ENCODE assay signal across 33 cellular contexts in the genomic region with DNA sequence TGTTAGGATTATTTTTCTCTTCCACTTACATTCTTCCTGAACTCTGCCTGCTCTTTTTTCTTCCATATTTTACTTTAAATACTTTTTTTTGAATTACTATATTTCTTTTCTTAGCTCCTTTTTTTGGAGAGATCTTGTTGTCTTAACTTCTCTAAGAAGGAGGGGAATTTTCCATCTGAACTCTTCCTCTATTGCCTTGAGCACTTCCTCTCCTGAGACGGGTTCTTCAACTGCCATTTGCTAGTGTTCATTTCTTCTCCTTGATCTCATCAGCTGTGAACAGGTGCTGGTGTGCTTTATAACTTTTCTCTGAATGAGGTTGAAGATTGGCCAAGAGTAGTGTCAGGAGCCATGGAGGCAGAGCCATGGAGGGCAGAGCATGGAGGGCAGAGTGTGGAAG. TPM values are rescaled to one million over a fixed set of nuclear protein-coding genes. Genes with fewer than 3 reads are reported as not detected.
"Had no signal": no experiment of that assay in that cellular context is flagged by ENCODE, and none has a peak within 500 bp of the region (broad histone marks: within the 10 kb centered on the region; RNA-seq: fewer than 3 reads in every experiment).

No MANE protein-coding gene starts in this region.

- H3K9me3 Mint-ChIP-seq: activated CD4-positive, alpha-beta memory T cell treated with anti-CD3 and anti-CD28 coated beads for 36 hours; activated naive CD4-positive, alpha-beta T cell treated with anti-CD3 and anti-CD28 coated beads for 36 hours; activated naive CD8-positive, alpha-beta T cell treated with anti-CD3 and anti-CD28 coated beads for 36 hours; activated T-helper 1 cell treated with anti-CD3 and anti-CD28 coated beads, Interleukin-12 subunit alpha, Interleukin-12 subunit beta, Interleukin-2, Interleukin-4 antibody, amounts not matched to agents 30 ng/mL and 10 ng/mL and 1 ng/mL, durations not matched to agents 14 hours and 24 hours and 36 hours had no signal

- H3K27ac Mint-ChIP-seq: activated CD4-positive, alpha-beta memory T cell treated with anti-CD3 and anti-CD28 coated beads for 36 hours; activated naive CD4-positive, alpha-beta T cell treated with anti-CD3 and anti-CD28 coated beads for 36 hours; activated naive CD8-positive, alpha-beta T cell treated with anti-CD3 and anti-CD28 coated beads for 36 hours; activated T-helper 1 cell treated with anti-CD3 and anti-CD28 coated beads, Interleukin-12 subunit alpha, Interleukin-12 subunit beta, Interleukin-2, Interleukin-4 antibody, amounts not matched to agents 30 ng/mL and 10 ng/mL and 1 ng/mL, durations not matched to agents 14 hours and 24 hours and 36 hours had no signal

- H3K27me3 Mint-ChIP-seq: activated naive CD8-positive, alpha-beta T cell treated with anti-CD3 and anti-CD28 coated beads for 36 hours had no signal

- H3K4me3 Mint-ChIP-seq: activated B cell treated with CpG ODN at 0.5 μM for 24 hours; activated CD4-positive, alpha-beta memory T cell treated with anti-CD3 and anti-CD28 coated beads for 36 hours; activated naive CD4-positive, alpha-beta T cell treated with anti-CD3 and anti-CD28 coated beads for 36 hours; activated naive CD8-positive, alpha-beta T cell treated with anti-CD3 and anti-CD28 coated beads for 36 hours; activated T-cell treated with anti-CD3 and anti-CD28 coated beads, Interleukin-2, amount 50 U/mL, for 4 hours; activated T-helper 1 cell treated with anti-CD3 and anti-CD28 coated beads, Interleukin-12 subunit alpha, Interleukin-12 subunit beta, Interleukin-2, Interleukin-4 antibody, amounts not matched to agents 30 ng/mL and 10 ng/mL and 1 ng/mL, durations not matched to agents 14 hours and 24 hours and 36 hours had no signal

- DNase-seq: activated B cell treated with CpG ODN at 0.5 μM for 24 hours; activated CD4-positive, alpha-beta memory T cell treated with anti-CD3 and anti-CD28 coated beads for 36 hours; activated CD4-positive, alpha-beta T cell treated with anti-CD3 and anti-CD28 coated beads for 4 hours; activated CD4-positive, alpha-beta T cell treated with anti-CD3 and anti-CD28 coated beads, Interleukin-2, amount 50 U/mL, for 1 hour; activated CD4-positive, CD25-positive, alpha-beta regulatory T cell treated with anti-CD3 and anti-CD28 coated beads, Interleukin-2, amount 50 U/mL, for 72 hours; activated CD8-positive, alpha-beta memory T cell treated with anti-CD3 and anti-CD28 coated beads, Interleukin-2, amount 50 U/mL, for 4 hours; activated gamma-delta T cell treated with Interleukin-2 at 50 U/mL for 16 hours; activated naive CD4-positive, alpha-beta T cell treated with anti-CD3 and anti-CD28 coated beads for 36 hours; activated naive CD8-positive, alpha-beta T cell treated with anti-CD3 and anti-CD28 coated beads for 36 hours; activated T-cell treated with anti-CD3 and anti-CD28 coated beads for 4 hours; activated T-cell treated with anti-CD3 and anti-CD28 coated beads, Interleukin-2, amount 50 U/mL, for 4 hours; amniotic stem cell; brain microvascular endothelial cell; central memory CD4-positive, alpha-beta T cell; NCI-H1092 treated with DMSO at 0.1 percent for 48 hours; NCI-H1417; NCI-H146; NCI-H187; NCI-H2029 treated with DMSO at 0.1 percent for 48 hours; NCI-H2107; NCI-H2171; NCI-H510A; NCI-H526 treated with DMSO at 0.1 percent for 48 hours; Right ventricle myocardium superior; SW 1271; T-helper 1 cell; T-helper 2 cell; T-helper 9 cell had no signal

- H3K36me3 Mint-ChIP-seq: activated CD4-positive, alpha-beta memory T cell treated with anti-CD3 and anti-CD28 coated beads for 36 hours; activated naive CD8-positive, alpha-beta T cell treated with anti-CD3 and anti-CD28 coated beads for 36 hours had no signal

- ATAC-seq: activated T-cell treated with anti-CD3 and anti-CD28 coated beads, Interleukin-2, amount 50 U/mL, for 4 hours had no signal

RNA-seq across cellular contexts. Expression of gene CD300LD, which starts 15.1 kb away (rescaled TPM):
- total RNA-seq: activated B cell treated with CpG ODN at 0.5 μM for 24 hours; activated CD4-positive, alpha-beta memory T cell treated with anti-CD3 and anti-CD28 coated beads for 36 hours; activated naive CD4-positive, alpha-beta T cell treated with anti-CD3 and anti-CD28 coated beads for 36 hours; activated naive CD8-positive, alpha-beta T cell treated with anti-CD3 and anti-CD28 coated beads for 36 hours; activated T-cell treated with anti-CD3 and anti-CD28 coated beads, Interleukin-2, amount 50 U/mL, for 4 hours; activated T-helper 1 cell treated with anti-CD3 and anti-CD28 coated beads, Interleukin-12 subunit alpha, Interleukin-12 subunit beta, Interleukin-2, Interleukin-4 antibody, amounts not matched to agents 30 ng/mL and 10 ng/mL and 1 ng/mL, durations not matched to agents 14 hours and 24 hours and 36 hours; aorta; cerebellum; M059J; OCI-LY7; Right ventricle myocardium superior had no signal

RNA-seq across cellular contexts. Expression of gene CD300E, which starts 16.3 kb away (rescaled TPM):
- total RNA-seq: activated CD4-positive, alpha-beta memory T cell treated with anti-CD3 and anti-CD28 coated beads for 36 hours; activated naive CD4-positive, alpha-beta T cell treated with anti-CD3 and anti-CD28 coated beads for 36 hours; activated naive CD8-positive, alpha-beta T cell treated with anti-CD3 and anti-CD28 coated beads for 36 hours; activated T-cell treated with anti-CD3 and anti-CD28 coated beads, Interleukin-2, amount 50 U/mL, for 4 hours; activated T-helper 1 cell treated with anti-CD3 and anti-CD28 coated beads, Interleukin-12 subunit alpha, Interleukin-12 subunit beta, Interleukin-2, Interleukin-4 antibody, amounts not matched to agents 30 ng/mL and 10 ng/mL and 1 ng/mL, durations not matched to agents 14 hours and 24 hours and 36 hours; cerebellum; M059J; OCI-LY7 had no signal

RNA-seq across cellular contexts. Expression of gene CD300H, which starts 39.9 kb away (rescaled TPM):
- total RNA-seq: activated B cell treated with CpG ODN at 0.5 μM for 24 hours; activated CD4-positive, alpha-beta memory T cell treated with anti-CD3 and anti-CD28 coated beads for 36 hours; activated naive CD4-positive, alpha-beta T cell treated with anti-CD3 and anti-CD28 coated beads for 36 hours; activated naive CD8-positive, alpha-beta T cell treated with anti-CD3 and anti-CD28 coated beads for 36 hours; activated T-cell treated with anti-CD3 and anti-CD28 coated beads, Interleukin-2, amount 50 U/mL, for 4 hours; activated T-helper 1 cell treated with anti-CD3 and anti-CD28 coated beads, Interleukin-12 subunit alpha, Interleukin-12 subunit beta, Interleukin-2, Interleukin-4 antibody, amounts not matched to agents 30 ng/mL and 10 ng/mL and 1 ng/mL, durations not matched to agents 14 hours and 24 hours and 36 hours; aorta; cerebellum; M059J; OCI-LY7; Right ventricle myocardium superior had no signal
- polyA plus RNA-seq: aorta had no signal
